8 cellular contexts compared by ENCODE assay signal in genomic region chr7:99374121-99375064, GRCh38. TPM values are rescaled to one million over a fixed set of nuclear protein-coding genes. Genes with fewer than 3 reads are reported as not detected.
A peak's percentile ranks its signal among the peaks of the same experiment; 100 is the strongest.
DNase-seq lines count a peak whose midpoint lies in the region; ATAC-seq and TF ChIP-seq lines count a peak whose summit lies in the region.

TSS of gene ARPC1B (plus strand) at chr7:99374730. CDS start at chr7:99385715, 10,985 bp downstream.

- peaks cover 2% of the 10 kb centered on the region for H3K79me2 ChIP-seq in mesendoderm (ENCODE audit: control insufficient read depth, insufficient read depth, low read length)

- H3K27ac ChIP-seq in mesendoderm (ENCODE audit: low read depth, low read length), result peak within 1 kb of the TSS; percentile 85

- no peak within 1 kb of the TSS for H2BK5ac ChIP-seq in mesendoderm (ENCODE audit: low read length)

- peak within 1 kb of the TSS; percentile 98 for H3K18ac ChIP-seq in mesendoderm (ENCODE audit: low read length)

- H3K36me3 Mint-ChIP-seq in activated CD8-positive, alpha-beta T cell treated with anti-CD3 and anti-CD28 coated beads for 36 hours (ENCODE audit: low read depth), result peaks cover 23% of the 10 kb centered on the region
- H3K36me3 Mint-ChIP-seq in effector memory CD8-positive, alpha-beta T cell (ENCODE audit: insufficient read depth), result peaks cover 56% of the 10 kb centered on the region

- no peak within 1 kb of the TSS for H2BK120ac ChIP-seq in mesendoderm (ENCODE audit: low read depth, low read length)

- peak within 1 kb of the TSS; percentile 74 for H3K4me3 ChIP-seq in mesendoderm (ENCODE audit: low read length)

- peak within 1 kb of the TSS; percentile 93 for H3K56ac ChIP-seq in mesendoderm (ENCODE audit: low read length)

- POLR2A ChIA-PET in activated CD8-positive, alpha-beta T cell treated with anti-CD3 and anti-CD28 coated beads for 36 hours (lab: Charles Lee), result interaction anchor here (0.7 to 4.8 kb wide), 6 partner anchors 13 to 250 kb away, joined by 3 to 30 read pairs (median 6); partner anchors contain the start of genes ARPC1A, BUD31 and PDAP1

- DNase-seq in AG08396 (ENCODE audit: low spot score) (peak; percentile 94), NCI-H774 (lab: John Stamatoyannopoulos, UW) (peak; percentile 84), mesendoderm (peak; percentile 83)
- DNase-seq in activated CD8-positive, alpha-beta T cell treated with anti-CD3 and anti-CD28 coated beads for 36 hours, result peak; percentile 92
- DNase-seq in effector memory CD8-positive, alpha-beta T cell, result peak; percentile 66 to 77 (median 75)
- peak; percentile 85 to 86 for DNase-seq in stimulated activated CD8-positive, alpha-beta memory T cell treated with anti-CD3 and anti-CD28 coated beads, Interleukin-15, amount 100 ng/mL, for 48 hours (ENCODE audit: low read depth in 2 of 2)

- WGBS in mesendoderm (ENCODE audit: extremely low coverage, insufficient coverage, low lambda C conversion rate), result no CpG with 5 or more reads among the region's 94 CpGs

- H2BK15ac ChIP-seq in mesendoderm (replicated peaks; ENCODE audit: low read depth), result no peak within 1 kb of the TSS

- no peaks in the 10 kb centered on the region for H3K27me3 ChIP-seq in mesendoderm (ENCODE audit: insufficient read depth, low read length, poor library complexity)

- H3K27me3 Mint-ChIP-seq in activated CD8-positive, alpha-beta T cell treated with anti-CD3 and anti-CD28 coated beads for 36 hours, result no peaks in the 10 kb centered on the region
- H3K27me3 Mint-ChIP-seq in effector memory CD8-positive, alpha-beta T cell, result no peaks in the 10 kb centered on the region

- TF ChIP-seq CTCF in activated CD8-positive, alpha-beta T cell treated with anti-CD3 and anti-CD28 coated beads for 36 hours (IDR thresholded peaks at IDR 0.05), result no peak

- peaks cover 37% of the 10 kb centered on the region for H3K4me1 Mint-ChIP-seq in activated CD8-positive, alpha-beta T cell treated with anti-CD3 and anti-CD28 coated beads for 36 hours (ENCODE audit: low read depth)
- peaks cover 29% of the 10 kb centered on the region in 2 donors for H3K4me1 Mint-ChIP-seq in effector memory CD8-positive, alpha-beta T cell (ENCODE audit: low read depth in 2 of 2)

- peak within 1 kb of the TSS; percentile 95 for H4K8ac ChIP-seq in mesendoderm (ENCODE audit: low read depth, low read length)

- peak within 1 kb of the TSS; percentile 83 for H3K27ac Mint-ChIP-seq in activated CD8-positive, alpha-beta T cell treated with anti-CD3 and anti-CD28 coated beads for 36 hours
- H3K27ac Mint-ChIP-seq in effector memory CD8-positive, alpha-beta T cell, result peak within 1 kb of the TSS; percentile 92 to 98

- H3K36me3 ChIP-seq in mesendoderm (ENCODE audit: control insufficient read depth, insufficient read depth, low read length), result no peaks in the 10 kb centered on the region

- no peak within 1 kb of the TSS for H2AK5ac ChIP-seq in mesendoderm (ENCODE audit: low read length)

- no peak within 1 kb of the TSS for H3K23ac ChIP-seq in mesendoderm (ENCODE audit: low read length)

- peak within 1 kb of the TSS; percentile 66 for H3K4me2 ChIP-seq in mesendoderm (ENCODE audit: low read length)

- H3K4me3 Mint-ChIP-seq in activated CD8-positive, alpha-beta T cell treated with anti-CD3 and anti-CD28 coated beads for 36 hours, result peak within 1 kb of the TSS; percentile 77
- peak within 1 kb of the TSS; percentile 81 to 89 for H3K4me3 Mint-ChIP-seq in effector memory CD8-positive, alpha-beta T cell

- intact Hi-C loops in activated CD8-positive, alpha-beta T cell treated with anti-CD3 and anti-CD28 coated beads for 36 hours (cut with micrococcal nuclease), result no loop called here

- H3K79me1 ChIP-seq in mesendoderm (ENCODE audit: low read length), result peaks cover 3% of the 10 kb centered on the region

- H3K9ac ChIP-seq in mesendoderm (ENCODE audit: low read length), result peak within 1 kb of the TSS; percentile 90

- no peak within 1 kb of the TSS for H4K5ac ChIP-seq in mesendoderm (ENCODE audit: low read length)

- H3K4me1 ChIP-seq in mesendoderm (ENCODE audit: control insufficient read depth, low read depth, low read length), result no peaks in the 10 kb centered on the region

- no peaks in the 10 kb centered on the region for H3K9me3 Mint-ChIP-seq in activated CD8-positive, alpha-beta T cell treated with anti-CD3 and anti-CD28 coated beads for 36 hours
- H3K9me3 Mint-ChIP-seq in effector memory CD8-positive, alpha-beta T cell, result no peaks in the 10 kb centered on the region

- ATAC-seq in GM18858 (IDR thresholded peaks at IDR 0.05; ENCODE audit: unreplicated experiment) (peak; percentile 37), HG03039 (IDR thresholded peaks at IDR 0.05; ENCODE audit: unreplicated experiment) (peak; percentile 46)
- ATAC-seq in activated CD8-positive, alpha-beta T cell treated with anti-CD3 and anti-CD28 coated beads for 36 hours, result peak; percentile 67
- ATAC-seq in effector memory CD8-positive, alpha-beta T cell (replicated peaks), result peak; percentile 67

- peak within 1 kb of the TSS; percentile 84 for H3K4ac ChIP-seq in mesendoderm (ENCODE audit: low read depth, low read length)

- CTCF ChIA-PET in activated CD8-positive, alpha-beta T cell treated with anti-CD3 and anti-CD28 coated beads for 36 hours (lab: Charles Lee), result no interaction called here

RNA-seq across cellular contexts. Expression of gene ARPC1B, which starts in this region (rescaled TPM):
- 100 to 1,000 TPM; 304 to 307 TPM for total RNA-seq in activated CD8-positive, alpha-beta T cell treated with anti-CD3 and anti-CD28 coated beads for 36 hours
- 49.0 TPM for polyA plus RNA-seq in mesendoderm (2013, experiment 1 of 2)
- 46.9 TPM for polyA plus RNA-seq in mesendoderm (2013, experiment 2 of 2)

Comparison
In these comparisons a context has a peak if more than half of its experiments do, and no peak if none do; other contexts are left out.
1. Peak in every context shown above with its lines: DNase-seq, ATAC-seq, H3K4me3 ChIP-seq and H3K27ac ChIP-seq.